8 cellular contexts compared by ENCODE assay signal in genomic region chr3:196609343-196609775, GRCh38. TPM values are rescaled to one million over a fixed set of nuclear protein-coding genes. Genes with fewer than 3 reads are reported as not detected.
DNase-seq lines count a peak whose midpoint lies in the region; ATAC-seq and TF ChIP-seq lines count a peak whose summit lies in the region.

No MANE protein-coding gene starts in this region.

- H3K27ac Mint-ChIP-seq in activated naive CD8-positive, alpha-beta T cell, result peak overlapping the region; percentile 73
- no peak overlapping the region for H3K27ac Mint-ChIP-seq in progenitor cell of endocrine pancreas

- TF ChIP-seq CTCF in HCT116 (IDR thresholded peaks at IDR 0.05 in 2 of 3, conservative IDR thresholded peaks at IDR 0.05 in 1 of 3; ENCODE audit: borderline replicate concordance in 1 of 3, insufficient read depth in 1 of 3, low read depth in 2 of 3, low read length in 2 of 3) (peak; percentile 85 to 97 (median 95)), progenitor cell of endocrine pancreas (IDR thresholded peaks at IDR 0.05; ENCODE audit: unreplicated experiment) (peak; percentile 89)

- POLR2A ChIA-PET in HCT116 (lab: Charles Lee), result interaction anchor here (0.6 to 1.3 kb wide), 2 partner anchors 76 to 81 kb away, joined by 3 to 6 read pairs; no protein-coding TSS in a partner anchor

- no peaks in the 10 kb centered on the region for H3K36me3 Mint-ChIP-seq in activated naive CD8-positive, alpha-beta T cell
- no peaks in the 10 kb centered on the region for H3K36me3 Mint-ChIP-seq in progenitor cell of endocrine pancreas (ENCODE audit: insufficient read depth)

- peaks cover 22 to 41% of the 10 kb centered on the region in 2 experiments; a peak in 3 of 4 replicates for H3K4me1 ChIP-seq in HCT116 (ENCODE audit: control insufficient read depth in 1 of 2, insufficient read depth in 2 of 2, low read length in 2 of 2)

- no peaks in the 10 kb centered on the region for H3K79me2 ChIP-seq in HCT116 (ENCODE audit: insufficient read depth, low read length)

- RAD21 ChIA-PET in HCT116 (lab: Charles Lee; ENCODE audit: low non-redundant PET in 1 of 2, low total read pairs in 2 of 2, uncharacterized antibody in 2 of 2, unreplicated experiment in 2 of 2), result interaction anchor here (0.7 to 1.6 kb wide), 7 partner anchors 76 to 360 kb away, joined by 3 to 14 read pairs (median 3); partner anchors contain the start of gene NCBP2 (in 1 of the 2)

- DNase-seq in ELF-1 (ENCODE audit: low read depth, low spot score), result peak; percentile 79
- DNase-seq in HCT116 (ENCODE audit: low read depth, low spot score), result peak; percentile 78
- DNase-seq in NCI-H1436 treated with DMSO at 0.1 percent for 48 hours (lab: John Stamatoyannopoulos, UW), result peak; percentile 69
- DNase-seq in SW480 (ENCODE audit: low spot score), result peak; percentile 87
- DNase-seq in Right ventricle myocardium superior, result peak; percentile 92
- DNase-seq in progenitor cell of endocrine pancreas (ENCODE audit: low spot score, unreplicated experiment), result peak; percentile 92
- DNase-seq in ureter (ENCODE audit: low spot score), result peak; percentile 93

- H2AFZ ChIP-seq in HCT116 (ENCODE audit: low read depth, low read length, poor library complexity, severe bottlenecking), result peak overlapping the region; percentile 96

- H3K9me3 Mint-ChIP-seq in activated naive CD8-positive, alpha-beta T cell (ENCODE audit: low read depth), result no peaks in the 10 kb centered on the region
- H3K9me3 Mint-ChIP-seq in progenitor cell of endocrine pancreas (ENCODE audit: low read depth), result no peaks in the 10 kb centered on the region

- peak; percentile 98 for TF ChIP-seq RAD21 in HCT116 (IDR thresholded peaks at IDR 0.05; ENCODE audit: low read depth)

- no peaks in the 10 kb centered on the region for H3K27me3 Mint-ChIP-seq in activated naive CD8-positive, alpha-beta T cell
- no peaks in the 10 kb centered on the region for H3K27me3 Mint-ChIP-seq in progenitor cell of endocrine pancreas

- peak; percentile 96 for ATAC-seq in HCT116
- peak; percentile 97 for ATAC-seq in Right ventricle myocardium superior (ENCODE audit: poor library complexity)

- H3K9ac ChIP-seq in HCT116 (ENCODE audit: low read length), result 0 out of 2 replicates have a peak overlapping the region, but pooled peaks have one; percentile 7

- H3K9me3 ChIP-seq in HCT116 (ENCODE audit: control insufficient read depth in 1 of 2, insufficient read depth in 1 of 2, low read depth in 1 of 2, low read length in 2 of 2), result no peaks in the 10 kb centered on the region

- BruUV-seq in HCT116 (replicated peaks; lab: Mats Ljungman, UMichigan), result no TSS peak

- peaks cover 32% of the 10 kb centered on the region for H3K4me1 Mint-ChIP-seq in activated naive CD8-positive, alpha-beta T cell (ENCODE audit: low read depth)
- peaks cover 5% of the 10 kb centered on the region for H3K4me1 Mint-ChIP-seq in progenitor cell of endocrine pancreas (ENCODE audit: low read depth)

- CTCF ChIA-PET in HCT116 (lab: Charles Lee), result interaction anchor here (0.6 to 4.8 kb wide), 18 partner anchors 8 to 361 kb away, joined by 3 to 62 read pairs (median 4); no protein-coding TSS in a partner anchor

- no peaks in the 10 kb centered on the region for H3K9me2 ChIP-seq in HCT116 (ENCODE audit: insufficient read depth)

- H3K27me3 ChIP-seq in HCT116 (ENCODE audit: insufficient read depth, low read length), result no peaks in the 10 kb centered on the region

- no peak overlapping the region for H3K27ac ChIP-seq in HCT116 (ENCODE audit: low read depth, low read length)

- peak overlapping the region; percentile 56 for H3K4me3 Mint-ChIP-seq in activated naive CD8-positive, alpha-beta T cell
- no peak overlapping the region for H3K4me3 Mint-ChIP-seq in progenitor cell of endocrine pancreas (ENCODE audit: low read depth)

- intact Hi-C loops in HCT116 (cut with micrococcal nuclease), result loop anchor here (1.0 to 10.0 kb wide), 3 partner anchors 76 to 575 kb away; no protein-coding TSS in a partner anchor
- intact Hi-C loops in Right ventricle myocardium superior (cut with DNase I), result loop anchor here (5.0 kb wide), 1 partner anchor 78 kb away; no protein-coding TSS in a partner anchor

- peak overlapping the region; percentile 49; the same call in 1 of the 2 replicates for H3K4me2 ChIP-seq in HCT116 (ENCODE audit: low read length)

- no peaks in the 10 kb centered on the region for H3K36me3 ChIP-seq in HCT116 (ENCODE audit: control insufficient read depth in 1 of 2, insufficient read depth in 2 of 2, low read length in 2 of 2)

- TF ChIP-seq POLR2A in HCT116 (IDR thresholded peaks at IDR 0.05; ENCODE audit: borderline replicate concordance, extremely low read depth, insufficient read depth, insufficient read length), result no peak

- no peak overlapping the region for H3K4me3 ChIP-seq in HCT116 (replicated peaks in 1 of 2; ENCODE audit: low read depth in 1 of 2, low read length in 2 of 2)

- no peaks in the 10 kb centered on the region for H4K20me1 ChIP-seq in HCT116 (ENCODE audit: insufficient read depth)

TF ChIP-seq in HCT116, 20 proteins besides CTCF, POLR2A, EP300 and RAD21:
- no peak for TF ChIP-seq REST (IDR thresholded peaks at IDR 0.05; ENCODE audit: low read depth)
- TF ChIP-seq YY1 (IDR thresholded peaks at IDR 0.05; ENCODE audit: extremely low read depth, insufficient replicate concordance, low read depth, low read length), result peak; percentile 48
- no peak for TF ChIP-seq SIN3A (IDR thresholded peaks at IDR 0.05; ENCODE audit: low read depth)
- no peak for TF ChIP-seq ZBTB33 (IDR thresholded peaks at IDR 0.05; ENCODE audit: extremely low read depth, insufficient replicate concordance, low read length)
- 0 out of 2 replicates have a peak, but pooled peaks have one; percentile 10 for TF ChIP-seq CBX3 (IDR thresholded peaks at IDR 0.05; ENCODE audit: low read depth)
- TF ChIP-seq SP1 (IDR thresholded peaks at IDR 0.05; ENCODE audit: low read depth), result 0 out of 2 replicates have a peak, but pooled peaks have one; percentile 31
- TF ChIP-seq FOSL1 (IDR thresholded peaks at IDR 0.05; ENCODE audit: low read depth), result no peak
- peak; percentile 59 for TF ChIP-seq MAX (IDR thresholded peaks at IDR 0.05)

RNA-seq across cellular contexts. Expression of gene NRROS, which starts 30.1 kb away (rescaled TPM):
- total RNA-seq in HCT116 (2021; ENCODE audit: unreplicated experiment), result 0.12 TPM
- 0.07 TPM in 1 of 2 replicates, not detected in the other for polyA plus RNA-seq in HCT116 (2012)
- 2.4 TPM for total RNA-seq in Right ventricle myocardium superior
- total RNA-seq in progenitor cell of endocrine pancreas, result 1.4 and 2.0 TPM in 2 replicates
- 4.2 TPM for total RNA-seq in ureter

RNA-seq across cellular contexts. Expression of gene FBXO45, which starts 40.9 kb away (rescaled TPM):
- total RNA-seq in HCT116 (2021; ENCODE audit: unreplicated experiment) (23.2 TPM), Right ventricle myocardium superior (7.9 TPM), progenitor cell of endocrine pancreas (13.0 and 13.1 TPM in 2 replicates), ureter (5.8 TPM)
- 6.9 and 9.7 TPM in 2 replicates for polyA plus RNA-seq in HCT116 (2012)

RNA-seq across cellular contexts. Expression of gene WDR53, which starts 41.0 kb away (rescaled TPM):
- 14.8 TPM for total RNA-seq in HCT116 (2021; ENCODE audit: unreplicated experiment)
- 9.0 and 10.2 TPM in 2 replicates for polyA plus RNA-seq in HCT116 (2012)
- 7.9 TPM for total RNA-seq in Right ventricle myocardium superior
- total RNA-seq in progenitor cell of endocrine pancreas, result 13.1 and 15.2 TPM in 2 replicates
- 8.1 TPM for total RNA-seq in ureter
